Comparison of ENCODE assay signal across 1 cellular context in the genomic region with DNA sequence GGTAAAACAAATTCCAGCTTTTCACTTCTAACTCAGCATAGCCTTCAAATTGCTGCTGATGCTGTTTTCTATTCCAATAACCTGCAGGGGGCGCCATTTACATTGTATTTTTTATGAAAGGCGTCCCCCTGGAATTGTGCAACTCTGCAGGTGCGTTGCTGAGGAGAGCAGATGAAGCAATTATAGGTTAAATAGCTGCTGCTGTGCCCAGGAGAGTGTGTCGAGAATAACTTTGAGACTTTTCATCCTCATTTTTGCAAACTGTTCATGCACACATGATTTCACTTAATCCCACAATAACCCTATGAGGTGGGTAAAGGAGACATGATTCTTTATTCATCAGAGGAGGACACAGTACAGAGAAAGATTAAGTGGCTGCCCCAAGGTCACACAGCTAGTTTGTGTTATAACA.
TF ChIP-seq lines count a peak whose summit lies in the region.

No MANE protein-coding gene starts in this region.

TF ChIP-seq in HepG2, 621 proteins besides CTCF, POLR2A, EP300 and RAD21 (continued from another document and continues in another):
- no peak for TF ChIP-seq RORA (CRISPR knock-in tag; IDR thresholded peaks at IDR 0.05)
- TF ChIP-seq CAMTA2 (CRISPR knock-in tag; IDR thresholded peaks at IDR 0.05; ENCODE audit: borderline replicate concordance) = no peak
- TF ChIP-seq, protein P1, sequence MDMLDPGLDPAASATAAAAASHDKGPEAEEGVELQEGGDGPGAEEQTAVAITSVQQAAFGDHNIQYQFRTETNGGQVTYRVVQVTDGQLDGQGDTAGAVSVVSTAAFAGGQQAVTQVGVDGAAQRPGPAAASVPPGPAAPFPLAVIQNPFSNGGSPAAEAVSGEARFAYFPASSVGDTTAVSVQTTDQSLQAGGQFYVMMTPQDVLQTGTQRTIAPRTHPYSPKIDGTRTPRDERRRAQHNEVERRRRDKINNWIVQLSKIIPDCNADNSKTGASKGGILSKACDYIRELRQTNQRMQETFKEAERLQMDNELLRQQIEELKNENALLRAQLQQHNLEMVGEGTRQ (IDR thresholded peaks at IDR 0.05; ENCODE audit: low read depth, low read length) = no peak
- TF ChIP-seq, protein P1 (CRISPR knock-in tag; IDR thresholded peaks at IDR 0.05; ENCODE audit: borderline replicate concordance) = no peak
- no peak for TF ChIP-seq ZNF777 (CRISPR knock-in tag; IDR thresholded peaks at IDR 0.05)
- peak; percentile 85 for TF ChIP-seq SMC3 (IDR thresholded peaks at IDR 0.05; ENCODE audit: low read length)
- TF ChIP-seq HOXD1 (CRISPR knock-in tag; IDR thresholded peaks at IDR 0.05) = no peak
- TF ChIP-seq MTF1 (CRISPR knock-in tag; IDR thresholded peaks at IDR 0.05) = no peak
- no peak for TF ChIP-seq ZNF724P (CRISPR knock-in tag; IDR thresholded peaks at IDR 0.05; ENCODE audit: borderline replicate concordance)
- TF ChIP-seq NFIC (IDR thresholded peaks at IDR 0.05; ENCODE audit: low read length) = no peak
- peak in 1 of 2 experiments; percentile 62; a peak in 1 of 4 replicates for TF ChIP-seq ATF4 (CRISPR knock-in tag; IDR thresholded peaks at IDR 0.05)
- TF ChIP-seq ZBTB1 (CRISPR knock-in tag; IDR thresholded peaks at IDR 0.05; ENCODE audit: borderline replicate concordance) = no peak
- TF ChIP-seq ZNF598 (CRISPR knock-in tag; IDR thresholded peaks at IDR 0.05; ENCODE audit: borderline replicate concordance) = no peak
- no peak for TF ChIP-seq NCOR1 (IDR thresholded peaks at IDR 0.05; ENCODE audit: borderline replicate concordance, low read length)
- 0 out of 2 replicates have a peak, but pooled peaks have one; percentile 16 for TF ChIP-seq FOXA3 (CRISPR knock-in tag; IDR thresholded peaks at IDR 0.05)
- no peak for TF ChIP-seq ZMYM4 (CRISPR knock-in tag; IDR thresholded peaks at IDR 0.05)
- TF ChIP-seq KMT2A (CRISPR knock-in tag; IDR thresholded peaks at IDR 0.05) = no peak
- no peak for TF ChIP-seq ZNF781 (CRISPR knock-in tag; IDR thresholded peaks at IDR 0.05; ENCODE audit: borderline replicate concordance, not compliant biosample characterization)
- TF ChIP-seq, protein P2, sequence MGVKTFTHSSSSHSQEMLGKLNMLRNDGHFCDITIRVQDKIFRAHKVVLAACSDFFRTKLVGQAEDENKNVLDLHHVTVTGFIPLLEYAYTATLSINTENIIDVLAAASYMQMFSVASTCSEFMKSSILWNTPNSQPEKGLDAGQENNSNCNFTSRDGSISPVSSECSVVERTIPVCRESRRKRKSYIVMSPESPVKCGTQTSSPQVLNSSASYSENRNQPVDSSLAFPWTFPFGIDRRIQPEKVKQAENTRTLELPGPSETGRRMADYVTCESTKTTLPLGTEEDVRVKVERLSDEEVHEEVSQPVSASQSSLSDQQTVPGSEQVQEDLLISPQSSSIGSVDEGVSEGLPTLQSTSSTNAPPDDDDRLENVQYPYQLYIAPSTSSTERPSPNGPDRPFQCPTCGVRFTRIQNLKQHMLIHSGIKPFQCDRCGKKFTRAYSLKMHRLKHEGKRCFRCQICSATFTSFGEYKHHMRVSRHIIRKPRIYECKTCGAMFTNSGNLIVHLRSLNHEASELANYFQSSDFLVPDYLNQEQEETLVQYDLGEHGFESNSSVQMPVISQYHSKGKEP (CRISPR knock-in tag; IDR thresholded peaks at IDR 0.05) = no peak
- TF ChIP-seq SAP130 (CRISPR knock-in tag; IDR thresholded peaks at IDR 0.05; ENCODE audit: low read depth) = no peak
- TF ChIP-seq ZFP36 (IDR thresholded peaks at IDR 0.05; ENCODE audit: borderline replicate concordance, low read depth, low read length, partially characterized antibody) = no peak
- TF ChIP-seq, protein P3, sequence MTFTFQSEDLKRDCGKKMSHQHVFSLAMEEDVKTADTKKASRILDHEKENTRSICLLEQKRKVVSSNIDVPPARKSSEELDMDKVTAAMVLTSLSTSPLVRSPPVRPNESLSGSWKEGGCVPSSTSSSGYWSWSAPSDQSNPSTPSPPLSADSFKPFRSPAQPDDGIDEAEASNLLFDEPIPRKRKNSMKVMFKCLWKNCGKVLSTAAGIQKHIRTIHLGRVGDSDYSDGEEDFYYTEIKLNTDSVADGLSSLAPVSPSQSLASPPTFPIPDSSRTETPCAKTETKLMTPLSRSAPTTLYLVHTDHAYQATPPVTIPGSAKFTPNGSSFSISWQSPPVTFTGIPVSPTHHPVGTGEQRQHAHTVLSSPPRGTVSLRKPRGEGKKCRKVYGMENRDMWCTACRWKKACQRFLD (CRISPR knock-in tag; IDR thresholded peaks at IDR 0.05; ENCODE audit: borderline replicate concordance) = no peak
- no peak for TF ChIP-seq TFAP4 (IDR thresholded peaks at IDR 0.05; ENCODE audit: borderline replicate concordance, low read depth)
- TF ChIP-seq STAG1 (CRISPR knock-in tag; IDR thresholded peaks at IDR 0.05) = peak; percentile 88
- TF ChIP-seq, protein P4, sequence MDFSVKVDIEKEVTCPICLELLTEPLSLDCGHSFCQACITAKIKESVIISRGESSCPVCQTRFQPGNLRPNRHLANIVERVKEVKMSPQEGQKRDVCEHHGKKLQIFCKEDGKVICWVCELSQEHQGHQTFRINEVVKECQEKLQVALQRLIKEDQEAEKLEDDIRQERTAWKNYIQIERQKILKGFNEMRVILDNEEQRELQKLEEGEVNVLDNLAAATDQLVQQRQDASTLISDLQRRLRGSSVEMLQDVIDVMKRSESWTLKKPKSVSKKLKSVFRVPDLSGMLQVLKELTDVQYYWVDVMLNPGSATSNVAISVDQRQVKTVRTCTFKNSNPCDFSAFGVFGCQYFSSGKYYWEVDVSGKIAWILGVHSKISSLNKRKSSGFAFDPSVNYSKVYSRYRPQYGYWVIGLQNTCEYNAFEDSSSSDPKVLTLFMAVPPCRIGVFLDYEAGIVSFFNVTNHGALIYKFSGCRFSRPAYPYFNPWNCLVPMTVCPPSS (IDR thresholded peaks at IDR 0.05) = no peak
- TF ChIP-seq SMAD1 (CRISPR knock-in tag; IDR thresholded peaks at IDR 0.05; ENCODE audit: borderline replicate concordance, low read depth) = no peak
- TF ChIP-seq THYN1 (CRISPR knock-in tag; IDR thresholded peaks at IDR 0.05; ENCODE audit: borderline replicate concordance, low read depth) = no peak
- TF ChIP-seq, protein P5, sequence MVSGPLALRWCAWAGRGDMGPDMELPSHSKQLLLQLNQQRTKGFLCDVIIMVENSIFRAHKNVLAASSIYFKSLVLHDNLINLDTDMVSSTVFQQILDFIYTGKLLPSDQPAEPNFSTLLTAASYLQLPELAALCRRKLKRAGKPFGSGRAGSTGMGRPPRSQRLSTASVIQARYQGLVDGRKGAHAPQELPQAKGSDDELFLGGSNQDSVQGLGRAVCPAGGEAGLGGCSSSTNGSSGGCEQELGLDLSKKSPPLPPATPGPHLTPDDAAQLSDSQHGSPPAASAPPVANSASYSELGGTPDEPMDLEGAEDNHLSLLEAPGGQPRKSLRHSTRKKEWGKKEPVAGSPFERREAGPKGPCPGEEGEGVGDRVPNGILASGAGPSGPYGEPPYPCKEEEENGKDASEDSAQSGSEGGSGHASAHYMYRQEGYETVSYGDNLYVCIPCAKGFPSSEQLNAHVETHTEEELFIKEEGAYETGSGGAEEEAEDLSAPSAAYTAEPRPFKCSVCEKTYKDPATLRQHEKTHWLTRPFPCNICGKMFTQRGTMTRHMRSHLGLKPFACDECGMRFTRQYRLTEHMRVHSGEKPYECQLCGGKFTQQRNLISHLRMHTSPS (CRISPR knock-in tag; IDR thresholded peaks at IDR 0.05; ENCODE audit: low read depth) = no peak
- TF ChIP-seq PRMT3 (CRISPR knock-in tag; IDR thresholded peaks at IDR 0.05; ENCODE audit: borderline replicate concordance, low read depth) = no peak
- no peak for TF ChIP-seq TEAD2 (CRISPR knock-in tag; IDR thresholded peaks at IDR 0.05)
- no peak for TF ChIP-seq ZNF460 (CRISPR knock-in tag; IDR thresholded peaks at IDR 0.05; ENCODE audit: borderline replicate concordance)
- no peak for TF ChIP-seq ZFP36L2 (CRISPR knock-in tag; IDR thresholded peaks at IDR 0.05)
- no peak for TF ChIP-seq ZNF740 (CRISPR knock-in tag; IDR thresholded peaks at IDR 0.05)
- no peak for TF ChIP-seq RXRA (CRISPR knock-in tag; IDR thresholded peaks at IDR 0.05)
- TF ChIP-seq TRAFD1 (CRISPR knock-in tag; IDR thresholded peaks at IDR 0.05; ENCODE audit: borderline replicate concordance) = no peak
- no peak for TF ChIP-seq IKZF1 (IDR thresholded peaks at IDR 0.05)
- TF ChIP-seq, protein P6, sequence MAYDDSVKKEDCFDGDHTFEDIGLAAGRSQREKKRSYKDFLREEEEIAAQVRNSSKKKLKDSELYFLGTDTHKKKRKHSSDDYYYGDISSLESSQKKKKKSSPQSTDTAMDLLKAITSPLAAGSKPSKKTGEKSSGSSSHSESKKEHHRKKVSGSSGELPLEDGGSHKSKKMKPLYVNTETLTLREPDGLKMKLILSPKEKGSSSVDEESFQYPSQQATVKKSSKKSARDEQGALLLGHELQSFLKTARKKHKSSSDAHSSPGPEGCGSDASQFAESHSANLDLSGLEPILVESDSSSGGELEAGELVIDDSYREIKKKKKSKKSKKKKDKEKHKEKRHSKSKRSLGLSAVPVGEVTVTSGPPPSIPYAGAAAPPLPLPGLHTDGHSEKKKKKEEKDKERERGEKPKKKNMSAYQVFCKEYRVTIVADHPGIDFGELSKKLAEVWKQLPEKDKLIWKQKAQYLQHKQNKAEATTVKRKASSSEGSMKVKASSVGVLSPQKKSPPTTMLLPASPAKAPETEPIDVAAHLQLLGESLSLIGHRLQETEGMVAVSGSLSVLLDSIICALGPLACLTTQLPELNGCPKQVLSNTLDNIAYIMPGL (CRISPR knock-in tag; IDR thresholded peaks at IDR 0.05; ENCODE audit: borderline replicate concordance in 1 of 2, low read depth in 1 of 2) = 0 out of 4 replicates have a peak, but pooled peaks of 1 of the 2 experiments have one; percentile 27
- no peak for TF ChIP-seq NBN (conservative IDR thresholded peaks at IDR 0.05)
- peak; percentile 18; the same call in 1 of the 2 replicates for TF ChIP-seq FOXJ3 (CRISPR knock-in tag; IDR thresholded peaks at IDR 0.05; ENCODE audit: borderline replicate concordance)
- TF ChIP-seq, protein P7, sequence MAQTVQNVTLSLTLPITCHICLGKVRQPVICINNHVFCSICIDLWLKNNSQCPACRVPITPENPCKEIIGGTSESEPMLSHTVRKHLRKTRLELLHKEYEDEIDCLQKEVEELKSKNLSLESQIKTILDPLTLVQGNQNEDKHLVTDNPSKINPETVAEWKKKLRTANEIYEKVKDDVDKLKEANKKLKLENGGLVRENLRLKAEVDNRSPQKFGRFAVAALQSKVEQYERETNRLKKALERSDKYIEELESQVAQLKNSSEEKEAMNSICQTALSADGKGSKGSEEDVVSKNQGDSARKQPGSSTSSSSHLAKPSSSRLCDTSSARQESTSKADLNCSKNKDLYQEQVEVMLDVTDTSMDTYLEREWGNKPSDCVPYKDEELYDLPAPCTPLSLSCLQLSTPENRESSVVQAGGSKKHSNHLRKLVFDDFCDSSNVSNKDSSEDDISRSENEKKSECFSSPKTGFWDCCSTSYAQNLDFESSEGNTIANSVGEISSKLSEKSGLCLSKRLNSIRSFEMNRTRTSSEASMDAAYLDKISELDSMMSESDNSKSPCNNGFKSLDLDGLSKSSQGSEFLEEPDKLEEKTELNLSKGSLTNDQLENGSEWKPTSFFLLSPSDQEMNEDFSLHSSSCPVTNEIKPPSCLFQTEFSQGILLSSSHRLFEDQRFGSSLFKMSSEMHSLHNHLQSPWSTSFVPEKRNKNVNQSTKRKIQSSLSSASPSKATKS (CRISPR knock-in tag; IDR thresholded peaks at IDR 0.05) = no peak
- no peak for TF ChIP-seq HOXA3 (CRISPR knock-in tag; IDR thresholded peaks at IDR 0.05)
